Comparison of ENCODE assay signal across 1 cellular context in the genomic region with DNA sequence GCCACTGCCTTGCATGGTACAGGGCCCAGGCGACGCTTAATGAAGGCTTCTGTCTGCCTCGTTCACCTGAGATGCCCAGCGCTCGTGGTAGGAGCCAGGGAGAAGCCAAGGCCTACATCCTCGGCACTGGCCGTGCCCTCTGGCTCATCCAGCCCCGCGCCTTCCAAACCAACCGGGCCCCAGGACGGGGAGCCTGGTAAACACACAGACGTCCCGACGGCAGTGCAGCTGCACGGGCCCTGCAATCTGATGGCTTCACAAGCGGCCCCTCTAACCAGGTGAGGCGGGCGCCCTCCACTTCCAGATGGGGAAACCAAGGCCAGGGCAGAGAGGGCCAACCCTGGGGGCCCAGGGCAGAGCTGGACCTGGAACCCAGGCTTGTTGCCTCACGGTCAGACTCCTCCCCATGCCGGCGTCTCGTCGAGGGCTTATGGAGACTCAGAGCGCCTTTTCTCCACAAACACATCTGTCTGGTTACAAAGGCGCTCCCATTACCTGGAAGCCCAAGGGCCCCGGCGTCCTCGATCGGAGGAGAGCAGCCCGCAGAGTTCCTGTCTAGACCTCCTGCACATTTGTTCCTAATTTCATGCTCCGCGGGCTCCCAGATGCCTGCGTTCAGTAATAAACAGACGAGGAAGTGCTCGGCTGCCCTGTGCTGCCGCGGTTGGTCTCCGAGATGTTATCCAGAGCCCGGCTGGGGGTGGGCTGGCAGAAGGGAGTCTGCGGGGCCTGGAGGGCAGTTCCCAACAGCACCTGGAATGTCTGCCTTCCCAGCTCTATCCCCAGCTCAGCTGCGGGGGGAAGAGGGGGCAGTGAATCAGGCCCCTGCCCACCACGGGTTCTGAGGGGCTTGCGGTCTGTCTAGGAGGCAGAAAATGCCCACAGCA.
TF ChIP-seq lines count a peak whose summit lies in the region.

No MANE protein-coding gene starts in this region.

TF ChIP-seq in H1, 55 proteins besides CTCF, POLR2A, EP300 and RAD21:
- TF ChIP-seq POLR2AphosphoS5 (IDR thresholded peaks at IDR 0.05; ENCODE audit: low read depth, low read length) = no peak
- TF ChIP-seq GTF2F1 (IDR thresholded peaks at IDR 0.05; ENCODE audit: borderline replicate concordance, low read depth, low read length) = 0 out of 2 replicates have a peak, but pooled peaks have one; percentile 20
- no peak for TF ChIP-seq BCL11A (IDR thresholded peaks at IDR 0.05; ENCODE audit: low read depth in 2 of 2, low read length in 2 of 2)
- no peak for TF ChIP-seq CBX5 (IDR thresholded peaks at IDR 0.05; ENCODE audit: low read depth, low read length)
- TF ChIP-seq SP4 (IDR thresholded peaks at IDR 0.05; ENCODE audit: low read length) = no peak
- peak; percentile 30 for TF ChIP-seq E2F6 (IDR thresholded peaks at IDR 0.05)
- TF ChIP-seq USF2 (IDR thresholded peaks at IDR 0.05; ENCODE audit: low read length) = no peak
- no peak for TF ChIP-seq RFX5 (IDR thresholded peaks at IDR 0.05; ENCODE audit: borderline replicate concordance, low read depth, low read length)
- no peak for TF ChIP-seq CREB1 (IDR thresholded peaks at IDR 0.05)
- TF ChIP-seq FOSL1 (IDR thresholded peaks at IDR 0.05; ENCODE audit: insufficient read depth, low read depth, low read length) = no peak
- TF ChIP-seq PHF8 (conservative IDR thresholded peaks at IDR 0.05; ENCODE audit: low read depth, low read length) = no peak
- TF ChIP-seq CHD2 (IDR thresholded peaks at IDR 0.05; ENCODE audit: low read length) = no peak
